ENCODE assay signal across 24 cellular contexts in genomic region chr6:71498643-71499042, GRCh38.
A peak's percentile ranks its signal among the peaks of the same experiment; 100 is the strongest.
DNase-seq lines count a peak whose midpoint lies in the region; ATAC-seq, FAIRE-seq and TF ChIP-seq lines count a peak whose summit lies in the region.
"Had no signal": no experiment of that assay in that cellular context is flagged by ENCODE, and none has a peak within 500 bp of the region (broad histone marks: within the 10 kb centered on the region; RNA-seq: fewer than 3 reads in every experiment).

No MANE protein-coding gene starts in this region.

- H4K8ac ChIP-seq in mesenchymal stem cell (ENCODE audit: low read length) = peak overlapping the region; percentile 52

- H3K14ac ChIP-seq in mesenchymal stem cell (ENCODE audit: low read length in 2 of 2) = no peak overlapping the region

- H3K4me3 Mint-ChIP-seq in MCF 10A (ENCODE audit: unreplicated experiment) = no peak overlapping the region
- H3K4me3 Mint-ChIP-seq: CD8-positive, alpha-beta T cell had no signal

- TF ChIP-seq POLR2A in breast epithelium (IDR thresholded peaks at IDR 0.05) = no peak

- BruUV-seq in MCF 10A (replicated peaks; lab: Mats Ljungman, UMichigan) = no TSS peak

- ATAC-seq in GM21786 (IDR thresholded peaks at IDR 0.05; ENCODE audit: unreplicated experiment) = no peak
- no peak for ATAC-seq in HG03354 (IDR thresholded peaks at IDR 0.05; ENCODE audit: poor library complexity, severe bottlenecking, unreplicated experiment)
- ATAC-seq: CD8-positive, alpha-beta T cell had no signal

- peak overlapping the region; percentile 75 for H4K91ac ChIP-seq in mesenchymal stem cell (ENCODE audit: low read length)

- no peak overlapping the region for H3K27ac ChIP-seq in breast epithelium
- H3K27ac ChIP-seq in mesenchymal stem cell (ENCODE audit: low read length, poor library complexity, severe bottlenecking) = no peak overlapping the region
- H3K27ac ChIP-seq: 22Rv1 had no signal

- H3K79me1 ChIP-seq in mesenchymal stem cell (replicated peaks; ENCODE audit: low read length, poor library complexity, severe bottlenecking) = no peaks in the 10 kb centered on the region

- H2BK12ac ChIP-seq in mesenchymal stem cell (ENCODE audit: low read length in 2 of 2) = peak overlapping the region in 1 of 2 experiments; percentile 45

- peaks cover 5% of the 10 kb centered on the region for H3K9me3 Mint-ChIP-seq in MCF 10A (ENCODE audit: unreplicated experiment)
- H3K9me3 Mint-ChIP-seq: CD8-positive, alpha-beta T cell had no signal

- H3K4me3 ChIP-seq in breast epithelium (no peak overlapping the region), bronchial epithelial cell (ENCODE audit: low read depth, low read length) (no peak overlapping the region), mesenchymal stem cell (ENCODE audit: insufficient read depth in 1 of 2, low read depth in 1 of 2, low read length in 2 of 2) (no peak overlapping the region)
- H3K4me3 ChIP-seq: BLaER1 treated with 17β-estradiol and CSF1 and Interleukin-3, amounts not matched to agents 10 nM and 100 nM had no signal

- H3K4ac ChIP-seq in mesenchymal stem cell (ENCODE audit: low read depth in 1 of 2, low read length in 2 of 2) = peak overlapping the region in 1 of 2 experiments; percentile 6

- no peak overlapping the region for H3K18ac ChIP-seq in mesenchymal stem cell (ENCODE audit: low read depth in 1 of 2, low read length in 2 of 2)

- no peaks in the 10 kb centered on the region for H3K4me1 ChIP-seq in breast epithelium
- peaks cover 4% of the 10 kb centered on the region for H3K4me1 ChIP-seq in mesenchymal stem cell (ENCODE audit: control insufficient read depth, insufficient read depth, low read depth, low read length)

- no peak for TF ChIP-seq CTCF in MCF 10A (IDR thresholded peaks at IDR 0.05; ENCODE audit: unreplicated experiment)
- no peak for TF ChIP-seq CTCF in breast epithelium (IDR thresholded peaks at IDR 0.05)
- no peak for TF ChIP-seq CTCF in bronchial epithelial cell (IDR thresholded peaks at IDR 0.05; ENCODE audit: insufficient read depth, low read length, severe bottlenecking)

- POLR2A ChIA-PET in MCF 10A (lab: Yijun Ruan, JAX) = no interaction called here

- FAIRE-seq in bronchial epithelial cell (lab: Jason Lieb, UNC) = peak; percentile 93

- peaks cover 4% of the 10 kb centered on the region for H3K36me3 Mint-ChIP-seq in MCF 10A (ENCODE audit: insufficient read depth, unreplicated experiment)
- H3K36me3 Mint-ChIP-seq: CD8-positive, alpha-beta T cell had no signal

- intact Hi-C loops in MCF 10A (cut with micrococcal nuclease) = no loop called here
- intact Hi-C loops in breast epithelium (cut with DNase I; ENCODE audit: low total_unique reads) = no loop called here

- no peak overlapping the region for H3K27ac Mint-ChIP-seq in MCF 10A (ENCODE audit: low read depth, unreplicated experiment)
- H3K27ac Mint-ChIP-seq: CD8-positive, alpha-beta T cell had no signal

- no peak overlapping the region for H2AFZ ChIP-seq in mesenchymal stem cell (ENCODE audit: low read depth, low read length)

- peak overlapping the region; percentile 76 for H2AK5ac ChIP-seq in mesenchymal stem cell (ENCODE audit: low read length, severe bottlenecking)

- DNase-seq in MCF 10A (ENCODE audit: unreplicated experiment) (peak; percentile 39), breast epithelium (ENCODE audit: low spot score in 2 of 2) (no peak), bronchial epithelial cell (ENCODE audit: low read depth) (peak; percentile 44), mesenchymal stem cell (no peak), NCI-H345 treated with DMSO at 0.1 percent for 48 hours (lab: John Stamatoyannopoulos, UW; ENCODE audit: unreplicated experiment) (no peak)
- no peak for DNase-seq in effector CD8-positive, alpha-beta T cell (lab: John Stamatoyannopoulos, UW)
- DNase-seq: ACHN; CD8-positive, alpha-beta T cell; DMS153; GDM1; Kasumi-1; MM.1S; NCI-H1092; NCI-H1436 treated with DMSO at 0.1 percent for 48 hours; NCI-H2081 treated with DMSO at 0.1 percent for 48 hours; NCI-H2171 treated with DMSO at 0.1 percent for 48 hours; NCI-H446; NCI-H526; OCI-M1; SHP77 had no signal

- no peak overlapping the region for H3K4me2 ChIP-seq in mesenchymal stem cell (ENCODE audit: low read length, poor library complexity, severe bottlenecking)

- no peak overlapping the region for H2BK15ac ChIP-seq in mesenchymal stem cell (ENCODE audit: low read depth, poor library complexity, severe bottlenecking)

- no peaks in the 10 kb centered on the region for H3K27me3 ChIP-seq in breast epithelium
- H3K27me3 ChIP-seq in bronchial epithelial cell (ENCODE audit: control insufficient read depth, insufficient read depth, low read length) = no peaks in the 10 kb centered on the region
- H3K27me3 ChIP-seq in mesenchymal stem cell (ENCODE audit: control insufficient read depth in 1 of 2, insufficient read depth in 1 of 2, low read length in 2 of 2) = no peaks in the 10 kb centered on the region
- H3K27me3 ChIP-seq: BLaER1 treated with 17β-estradiol and CSF1 and Interleukin-3, amounts not matched to agents 10 nM and 100 nM had no signal

- H3K9me3 ChIP-seq in breast epithelium (no peaks in the 10 kb centered on the region), mesenchymal stem cell (ENCODE audit: control insufficient read depth, low read length) (no peaks in the 10 kb centered on the region)

- no peaks in the 10 kb centered on the region for H3K27me3 Mint-ChIP-seq in MCF 10A (ENCODE audit: insufficient read depth, unreplicated experiment)

- no peaks in the 10 kb centered on the region for H3K4me1 Mint-ChIP-seq in MCF 10A (ENCODE audit: insufficient read depth, unreplicated experiment)

- H3K9ac ChIP-seq in mesenchymal stem cell (ENCODE audit: low read length) = no peak overlapping the region
- H3K9ac ChIP-seq: BLaER1 treated with 17β-estradiol and CSF1 and Interleukin-3, amounts not matched to agents 10 nM and 100 nM had no signal

- H3K23ac ChIP-seq in mesenchymal stem cell (ENCODE audit: low read length in 2 of 2) = no peak overlapping the region

- CTCF ChIA-PET in MCF 10A (lab: Yijun Ruan, JAX) = interaction anchor here (0.6 kb wide), 1 partner anchor 99 kb away, joined by 3 read pairs; no protein-coding TSS in a partner anchor

- no peak overlapping the region for H2BK5ac ChIP-seq in mesenchymal stem cell (ENCODE audit: low read depth, low read length, poor library complexity, severe bottlenecking)

- H3K36me3 ChIP-seq in breast epithelium = no peaks in the 10 kb centered on the region
- no peaks in the 10 kb centered on the region for H3K36me3 ChIP-seq in bronchial epithelial cell (ENCODE audit: control insufficient read depth, insufficient read depth, low read length)
- H3K36me3 ChIP-seq in mesenchymal stem cell (ENCODE audit: control insufficient read depth in 1 of 2, insufficient read depth in 2 of 2, low read depth in 1 of 2, low read length in 2 of 2) = no peaks in the 10 kb centered on the region

- no peak overlapping the region for H2BK120ac ChIP-seq in mesenchymal stem cell (ENCODE audit: low read depth, low read length)

Comparison
In these comparisons a context has a peak if more than half of its experiments do, and no peak if none do; other contexts are left out.
1. DNase-seq: peak in MCF 10A (single experiment) and bronchial epithelial cell (single experiment); none in breast epithelium (0 of 2), mesenchymal stem cell (single experiment), NCI-H345 treated with DMSO at 0.1 percent for 48 hours (single experiment) and effector CD8-positive, alpha-beta T cell (single experiment).